Comparison of ENCODE assay signal across 1 cellular context in the genomic region with DNA sequence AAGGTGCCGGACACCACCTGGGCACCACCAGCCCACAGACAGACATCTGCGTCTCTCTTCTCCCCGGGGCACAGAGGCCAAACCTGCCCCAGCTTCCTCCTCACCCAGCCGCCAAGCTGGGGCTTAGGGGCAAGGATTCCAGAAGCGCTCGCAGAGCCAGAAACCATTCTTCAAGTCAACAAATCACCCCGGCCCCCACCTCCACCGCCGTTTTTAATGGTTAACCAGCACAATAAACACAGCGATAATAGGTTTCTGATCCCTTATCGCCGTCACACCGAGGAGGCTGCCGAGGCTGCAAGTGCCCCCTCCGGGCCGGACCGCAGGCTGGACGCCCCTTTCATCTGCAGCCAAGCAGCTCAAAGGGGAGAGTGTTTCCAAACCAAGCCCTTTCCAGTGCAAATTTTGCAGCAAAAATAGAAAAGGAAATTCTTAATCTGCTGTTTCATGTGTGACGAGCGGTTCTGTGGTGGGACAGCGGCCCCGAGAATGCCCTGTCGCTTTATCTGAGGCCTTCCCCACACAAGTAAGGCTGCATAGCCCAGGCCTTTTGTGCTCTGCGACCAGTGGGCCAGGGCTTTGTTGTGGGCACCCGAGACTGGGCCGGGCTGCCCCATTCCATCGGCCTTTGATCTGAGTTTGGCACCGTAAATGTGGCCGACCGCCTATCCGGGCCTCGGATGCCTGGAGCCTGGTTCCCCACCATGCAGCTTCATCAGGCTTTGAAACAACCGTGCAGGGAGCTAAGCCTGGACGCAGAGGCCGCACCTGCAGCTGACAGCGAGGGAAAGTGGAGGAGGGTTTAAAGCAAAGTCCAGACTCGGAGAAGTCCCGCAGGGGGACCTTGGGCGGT.
A peak's percentile ranks its signal among the peaks of the same experiment; 100 is the strongest.
TF ChIP-seq lines count a peak whose summit lies in the region.

No MANE protein-coding gene starts in this region.

TF ChIP-seq in HepG2, 621 proteins besides CTCF, POLR2A, EP300 and RAD21 (continued from another document and continues in another):
- TF ChIP-seq, protein P1, sequence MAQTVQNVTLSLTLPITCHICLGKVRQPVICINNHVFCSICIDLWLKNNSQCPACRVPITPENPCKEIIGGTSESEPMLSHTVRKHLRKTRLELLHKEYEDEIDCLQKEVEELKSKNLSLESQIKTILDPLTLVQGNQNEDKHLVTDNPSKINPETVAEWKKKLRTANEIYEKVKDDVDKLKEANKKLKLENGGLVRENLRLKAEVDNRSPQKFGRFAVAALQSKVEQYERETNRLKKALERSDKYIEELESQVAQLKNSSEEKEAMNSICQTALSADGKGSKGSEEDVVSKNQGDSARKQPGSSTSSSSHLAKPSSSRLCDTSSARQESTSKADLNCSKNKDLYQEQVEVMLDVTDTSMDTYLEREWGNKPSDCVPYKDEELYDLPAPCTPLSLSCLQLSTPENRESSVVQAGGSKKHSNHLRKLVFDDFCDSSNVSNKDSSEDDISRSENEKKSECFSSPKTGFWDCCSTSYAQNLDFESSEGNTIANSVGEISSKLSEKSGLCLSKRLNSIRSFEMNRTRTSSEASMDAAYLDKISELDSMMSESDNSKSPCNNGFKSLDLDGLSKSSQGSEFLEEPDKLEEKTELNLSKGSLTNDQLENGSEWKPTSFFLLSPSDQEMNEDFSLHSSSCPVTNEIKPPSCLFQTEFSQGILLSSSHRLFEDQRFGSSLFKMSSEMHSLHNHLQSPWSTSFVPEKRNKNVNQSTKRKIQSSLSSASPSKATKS (CRISPR knock-in tag; IDR thresholded peaks at IDR 0.05): no peak
- TF ChIP-seq ZNF432 (CRISPR knock-in tag; IDR thresholded peaks at IDR 0.05; ENCODE audit: borderline replicate concordance) (no peak), ZNF20 (CRISPR knock-in tag; IDR thresholded peaks at IDR 0.05) (no peak), ZNF75D (CRISPR knock-in tag; IDR thresholded peaks at IDR 0.05; ENCODE audit: borderline replicate concordance) (no peak), HOXA5 (CRISPR knock-in tag; IDR thresholded peaks at IDR 0.05) (0 out of 2 replicates have a peak, but pooled peaks have one; percentile 45), NFYB (CRISPR knock-in tag; IDR thresholded peaks at IDR 0.05) (no peak), PITX1 (CRISPR knock-in tag; IDR thresholded peaks at IDR 0.05) (peak; percentile 67; the same call in 1 of the 2 replicates), FOXA3 (CRISPR knock-in tag; IDR thresholded peaks at IDR 0.05) (peak; percentile 74), BCLAF1 (IDR thresholded peaks at IDR 0.05) (no peak), ZNF562 (CRISPR knock-in tag; IDR thresholded peaks at IDR 0.05; ENCODE audit: borderline replicate concordance) (no peak), ZNF431 (CRISPR knock-in tag; IDR thresholded peaks at IDR 0.05; ENCODE audit: borderline replicate concordance, low read depth) (no peak), ZSCAN31 (CRISPR knock-in tag; IDR thresholded peaks at IDR 0.05; ENCODE audit: low read depth) (peak; percentile 62; the same call in 1 of the 2 replicates), JDP2 (CRISPR knock-in tag; IDR thresholded peaks at IDR 0.05; ENCODE audit: borderline replicate concordance) (no peak), ZNF383 (CRISPR knock-in tag; IDR thresholded peaks at IDR 0.05; ENCODE audit: borderline replicate concordance) (no peak), ERF (CRISPR knock-in tag; IDR thresholded peaks at IDR 0.05) (peak; percentile 82), SMAD3 (CRISPR knock-in tag; IDR thresholded peaks at IDR 0.05) (0 out of 2 replicates have a peak, but pooled peaks have one; percentile 16), ZNF557 (CRISPR knock-in tag; IDR thresholded peaks at IDR 0.05) (no peak), FLYWCH1 (CRISPR knock-in tag; IDR thresholded peaks at IDR 0.05) (no peak), KLF13 (CRISPR knock-in tag; IDR thresholded peaks at IDR 0.05) (no peak), ZNF101 (CRISPR knock-in tag; IDR thresholded peaks at IDR 0.05; ENCODE audit: borderline replicate concordance, low read depth) (no peak), ZBTB14 (CRISPR knock-in tag; IDR thresholded peaks at IDR 0.05) (no peak), POLR2AphosphoS2 (IDR thresholded peaks at IDR 0.05; ENCODE audit: low read depth, low read length) (no peak)
- TF ChIP-seq, protein P2, sequence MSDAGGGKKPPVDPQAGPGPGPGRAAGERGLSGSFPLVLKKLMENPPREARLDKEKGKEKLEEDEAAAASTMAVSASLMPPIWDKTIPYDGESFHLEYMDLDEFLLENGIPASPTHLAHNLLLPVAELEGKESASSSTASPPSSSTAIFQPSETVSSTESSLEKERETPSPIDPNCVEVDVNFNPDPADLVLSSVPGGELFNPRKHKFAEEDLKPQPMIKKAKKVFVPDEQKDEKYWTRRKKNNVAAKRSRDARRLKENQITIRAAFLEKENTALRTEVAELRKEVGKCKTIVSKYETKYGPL (CRISPR knock-in tag; IDR thresholded peaks at IDR 0.05): no peak
- TF ChIP-seq, protein P3, sequence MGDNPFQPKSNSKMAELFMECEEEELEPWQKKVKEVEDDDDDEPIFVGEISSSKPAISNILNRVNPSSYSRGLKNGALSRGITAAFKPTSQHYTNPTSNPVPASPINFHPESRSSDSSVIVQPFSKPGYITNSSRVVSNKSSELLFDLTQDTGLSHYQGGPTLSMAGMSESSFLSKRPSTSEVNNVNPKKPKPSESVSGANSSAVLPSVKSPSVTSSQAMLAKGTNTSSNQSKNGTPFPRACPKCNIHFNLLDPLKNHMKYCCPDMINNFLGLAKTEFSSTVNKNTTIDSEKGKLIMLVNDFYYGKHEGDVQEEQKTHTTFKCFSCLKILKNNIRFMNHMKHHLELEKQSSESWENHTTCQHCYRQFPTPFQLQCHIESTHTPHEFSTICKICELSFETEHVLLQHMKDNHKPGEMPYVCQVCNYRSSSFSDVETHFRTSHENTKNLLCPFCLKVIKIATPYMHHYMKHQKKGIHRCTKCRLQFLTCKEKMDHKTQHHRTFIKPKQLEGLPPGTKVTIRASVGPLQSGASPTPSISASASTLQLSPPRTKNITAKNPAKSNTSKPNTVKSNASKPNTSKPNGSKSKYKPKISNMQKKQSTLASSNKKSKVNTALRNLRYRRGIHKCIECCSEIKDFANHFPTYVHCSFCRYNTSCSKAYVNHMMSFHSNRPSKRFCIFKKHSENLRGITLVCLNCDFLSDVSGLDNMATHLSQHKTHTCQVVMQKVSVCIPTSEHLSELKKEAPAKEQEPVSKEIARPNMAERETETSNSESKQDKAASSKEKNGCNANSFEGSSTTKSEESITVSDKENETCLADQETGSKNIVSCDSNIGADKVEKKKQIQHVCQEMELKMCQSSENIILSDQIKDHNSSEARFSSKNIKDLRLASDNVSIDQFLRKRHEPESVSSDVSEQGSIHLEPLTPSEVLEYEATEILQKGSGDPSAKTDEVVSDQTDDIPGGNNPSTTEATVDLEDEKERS (CRISPR knock-in tag; IDR thresholded peaks at IDR 0.05): no peak
- TF ChIP-seq, protein P4, sequence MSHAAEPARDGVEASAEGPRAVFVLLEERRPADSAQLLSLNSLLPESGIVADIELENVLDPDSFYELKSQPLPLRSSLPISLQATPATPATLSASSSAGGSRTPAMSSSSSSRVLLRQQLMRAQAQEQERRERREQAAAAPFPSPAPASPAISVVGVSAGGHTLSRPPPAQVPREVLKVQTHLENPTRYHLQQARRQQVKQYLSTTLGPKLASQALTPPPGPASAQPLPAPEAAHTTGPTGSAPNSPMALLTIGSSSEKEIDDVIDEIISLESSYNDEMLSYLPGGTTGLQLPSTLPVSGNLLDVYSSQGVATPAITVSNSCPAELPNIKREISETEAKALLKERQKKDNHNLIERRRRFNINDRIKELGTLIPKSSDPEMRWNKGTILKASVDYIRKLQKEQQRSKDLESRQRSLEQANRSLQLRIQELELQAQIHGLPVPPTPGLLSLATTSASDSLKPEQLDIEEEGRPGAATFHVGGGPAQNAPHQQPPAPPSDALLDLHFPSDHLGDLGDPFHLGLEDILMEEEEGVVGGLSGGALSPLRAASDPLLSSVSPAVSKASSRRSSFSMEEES (CRISPR knock-in tag; IDR thresholded peaks at IDR 0.05): no peak; the same call in 1 of the 2 replicates
- TF ChIP-seq, protein P5, sequence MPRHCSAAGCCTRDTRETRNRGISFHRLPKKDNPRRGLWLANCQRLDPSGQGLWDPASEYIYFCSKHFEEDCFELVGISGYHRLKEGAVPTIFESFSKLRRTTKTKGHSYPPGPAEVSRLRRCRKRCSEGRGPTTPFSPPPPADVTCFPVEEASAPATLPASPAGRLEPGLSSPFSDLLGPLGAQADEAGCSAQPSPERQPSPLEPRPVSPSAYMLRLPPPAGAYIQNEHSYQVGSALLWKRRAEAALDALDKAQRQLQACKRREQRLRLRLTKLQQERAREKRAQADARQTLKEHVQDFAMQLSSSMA (CRISPR knock-in tag; IDR thresholded peaks at IDR 0.05): no peak
- TF ChIP-seq, protein P6, sequence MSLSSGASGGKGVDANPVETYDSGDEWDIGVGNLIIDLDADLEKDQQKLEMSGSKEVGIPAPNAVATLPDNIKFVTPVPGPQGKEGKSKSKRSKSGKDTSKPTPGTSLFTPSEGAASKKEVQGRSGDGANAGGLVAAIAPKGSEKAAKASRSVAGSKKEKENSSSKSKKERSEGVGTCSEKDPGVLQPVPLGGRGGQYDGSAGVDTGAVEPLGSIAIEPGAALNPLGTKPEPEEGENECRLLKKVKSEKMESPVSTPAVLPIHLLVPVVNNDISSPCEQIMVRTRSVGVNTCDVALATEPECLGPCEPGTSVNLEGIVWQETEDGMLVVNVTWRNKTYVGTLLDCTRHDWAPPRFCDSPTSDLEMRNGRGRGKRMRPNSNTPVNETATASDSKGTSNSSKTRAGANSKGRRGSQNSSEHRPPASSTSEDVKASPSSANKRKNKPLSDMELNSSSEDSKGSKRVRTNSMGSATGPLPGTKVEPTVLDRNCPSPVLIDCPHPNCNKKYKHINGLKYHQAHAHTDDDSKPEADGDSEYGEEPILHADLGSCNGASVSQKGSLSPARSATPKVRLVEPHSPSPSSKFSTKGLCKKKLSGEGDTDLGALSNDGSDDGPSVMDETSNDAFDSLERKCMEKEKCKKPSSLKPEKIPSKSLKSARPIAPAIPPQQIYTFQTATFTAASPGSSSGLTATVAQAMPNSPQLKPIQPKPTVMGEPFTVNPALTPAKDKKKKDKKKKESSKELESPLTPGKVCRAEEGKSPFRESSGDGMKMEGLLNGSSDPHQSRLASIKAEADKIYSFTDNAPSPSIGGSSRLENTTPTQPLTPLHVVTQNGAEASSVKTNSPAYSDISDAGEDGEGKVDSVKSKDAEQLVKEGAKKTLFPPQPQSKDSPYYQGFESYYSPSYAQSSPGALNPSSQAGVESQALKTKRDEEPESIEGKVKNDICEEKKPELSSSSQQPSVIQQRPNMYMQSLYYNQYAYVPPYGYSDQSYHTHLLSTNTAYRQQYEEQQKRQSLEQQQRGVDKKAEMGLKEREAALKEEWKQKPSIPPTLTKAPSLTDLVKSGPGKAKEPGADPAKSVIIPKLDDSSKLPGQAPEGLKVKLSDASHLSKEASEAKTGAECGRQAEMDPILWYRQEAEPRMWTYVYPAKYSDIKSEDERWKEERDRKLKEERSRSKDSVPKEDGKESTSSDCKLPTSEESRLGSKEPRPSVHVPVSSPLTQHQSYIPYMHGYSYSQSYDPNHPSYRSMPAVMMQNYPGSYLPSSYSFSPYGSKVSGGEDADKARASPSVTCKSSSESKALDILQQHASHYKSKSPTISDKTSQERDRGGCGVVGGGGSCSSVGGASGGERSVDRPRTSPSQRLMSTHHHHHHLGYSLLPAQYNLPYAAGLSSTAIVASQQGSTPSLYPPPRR (CRISPR knock-in tag; IDR thresholded peaks at IDR 0.05; ENCODE audit: borderline replicate concordance): peak; percentile 73; the same call in 1 of the 2 replicates
